1 cellular context compared by ENCODE assay signal in the genomic region with DNA sequence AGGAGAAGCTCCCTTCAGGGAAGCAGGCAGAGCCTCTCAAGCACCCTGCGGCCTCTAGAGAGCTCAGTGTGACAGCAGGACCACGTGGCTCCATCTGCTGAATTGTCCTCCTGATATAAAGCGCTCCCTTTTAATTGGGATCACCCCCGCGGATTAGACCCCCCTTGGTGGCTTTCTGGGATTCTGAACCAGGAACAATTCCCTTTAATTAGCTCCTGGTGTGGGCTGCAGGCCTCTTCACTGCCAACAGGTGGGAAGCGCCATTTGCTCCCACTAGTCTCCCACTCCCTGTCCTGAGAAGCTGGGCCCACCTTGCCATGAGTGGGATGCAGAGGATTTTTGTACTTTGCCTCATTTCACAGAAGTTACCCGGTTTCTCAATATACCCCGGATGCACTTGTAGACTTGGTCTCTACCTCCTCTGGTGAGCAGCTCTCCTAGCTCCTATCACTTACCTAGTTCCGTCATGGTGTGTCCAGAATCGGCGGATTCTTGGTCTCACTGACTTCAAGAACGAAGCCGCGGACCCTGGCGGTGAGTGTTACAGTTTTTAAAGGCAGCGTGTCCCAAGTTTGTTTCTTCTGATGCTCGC.
TF ChIP-seq lines count a peak whose summit lies in the region.

No MANE protein-coding gene starts in this region.

TF ChIP-seq in K562, 482 proteins besides CTCF, POLR2A, EP300 and RAD21:
- TF ChIP-seq FIP1L1 (IDR thresholded peaks at IDR 0.05; ENCODE audit: low read depth, low read length, poor library complexity, severe bottlenecking), result no peak
- no peak for TF ChIP-seq ARNT (IDR thresholded peaks at IDR 0.05)
- TF ChIP-seq ZSCAN29 (IDR thresholded peaks at IDR 0.05), result no peak
- no peak for TF ChIP-seq POLR3A (IDR thresholded peaks at IDR 0.05; ENCODE audit: borderline replicate concordance, extremely low read depth, insufficient read depth, insufficient read length)
- no peak for TF ChIP-seq ZFP30 (CRISPR knock-in tag; IDR thresholded peaks at IDR 0.05; ENCODE audit: borderline replicate concordance)
- no peak for TF ChIP-seq E2F3 (CRISPR knock-in tag; IDR thresholded peaks at IDR 0.05)
- TF ChIP-seq, protein P1, sequence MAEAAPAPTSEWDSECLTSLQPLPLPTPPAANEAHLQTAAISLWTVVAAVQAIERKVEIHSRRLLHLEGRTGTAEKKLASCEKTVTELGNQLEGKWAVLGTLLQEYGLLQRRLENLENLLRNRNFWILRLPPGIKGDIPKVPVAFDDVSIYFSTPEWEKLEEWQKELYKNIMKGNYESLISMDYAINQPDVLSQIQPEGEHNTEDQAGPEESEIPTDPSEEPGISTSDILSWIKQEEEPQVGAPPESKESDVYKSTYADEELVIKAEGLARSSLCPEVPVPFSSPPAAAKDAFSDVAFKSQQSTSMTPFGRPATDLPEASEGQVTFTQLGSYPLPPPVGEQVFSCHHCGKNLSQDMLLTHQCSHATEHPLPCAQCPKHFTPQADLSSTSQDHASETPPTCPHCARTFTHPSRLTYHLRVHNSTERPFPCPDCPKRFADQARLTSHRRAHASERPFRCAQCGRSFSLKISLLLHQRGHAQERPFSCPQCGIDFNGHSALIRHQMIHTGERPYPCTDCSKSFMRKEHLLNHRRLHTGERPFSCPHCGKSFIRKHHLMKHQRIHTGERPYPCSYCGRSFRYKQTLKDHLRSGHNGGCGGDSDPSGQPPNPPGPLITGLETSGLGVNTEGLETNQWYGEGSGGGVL (CRISPR knock-in tag; IDR thresholded peaks at IDR 0.05), result no peak
- no peak for TF ChIP-seq EHMT2 (IDR thresholded peaks at IDR 0.05)
- TF ChIP-seq, protein P2, sequence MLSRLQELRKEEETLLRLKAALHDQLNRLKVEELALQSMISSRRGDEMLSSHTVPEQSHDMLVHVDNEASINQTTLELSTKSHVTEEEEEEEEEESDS (CRISPR knock-in tag; IDR thresholded peaks at IDR 0.05), result no peak
- TF ChIP-seq, protein P3, sequence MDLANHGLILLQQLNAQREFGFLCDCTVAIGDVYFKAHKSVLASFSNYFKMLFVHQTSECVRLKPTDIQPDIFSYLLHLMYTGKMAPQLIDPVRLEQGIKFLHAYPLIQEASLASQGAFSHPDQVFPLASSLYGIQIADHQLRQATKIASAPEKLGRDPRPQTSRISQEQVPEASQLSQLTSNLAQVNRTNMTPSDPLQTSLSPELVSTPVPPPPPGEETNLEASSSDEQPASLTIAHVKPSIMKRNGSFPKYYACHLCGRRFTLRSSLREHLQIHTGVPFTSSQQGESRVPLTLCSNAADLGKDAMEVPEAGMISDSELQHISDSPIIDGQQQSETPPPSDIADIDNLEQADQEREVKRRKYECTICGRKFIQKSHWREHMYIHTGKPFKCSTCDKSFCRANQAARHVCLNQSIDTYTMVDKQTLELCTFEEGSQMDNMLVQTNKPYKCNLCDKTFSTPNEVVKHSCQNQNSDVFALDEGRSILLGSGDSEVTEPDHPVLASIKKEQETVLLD (IDR thresholded peaks at IDR 0.05), result no peak
- TF ChIP-seq FUS (optimal IDR thresholded peaks at IDR 0.05; ENCODE audit: low read depth, low read length), result no peak
- TF ChIP-seq NCOR1 (IDR thresholded peaks at IDR 0.05), result no peak
- no peak for TF ChIP-seq ZNF75A (CRISPR knock-in tag; IDR thresholded peaks at IDR 0.05)
- no peak for TF ChIP-seq POLR2AphosphoS5 (IDR thresholded peaks at IDR 0.05; ENCODE audit: control insufficient read depth, insufficient read depth, low read depth, low read length)
- TF ChIP-seq, protein P4, sequence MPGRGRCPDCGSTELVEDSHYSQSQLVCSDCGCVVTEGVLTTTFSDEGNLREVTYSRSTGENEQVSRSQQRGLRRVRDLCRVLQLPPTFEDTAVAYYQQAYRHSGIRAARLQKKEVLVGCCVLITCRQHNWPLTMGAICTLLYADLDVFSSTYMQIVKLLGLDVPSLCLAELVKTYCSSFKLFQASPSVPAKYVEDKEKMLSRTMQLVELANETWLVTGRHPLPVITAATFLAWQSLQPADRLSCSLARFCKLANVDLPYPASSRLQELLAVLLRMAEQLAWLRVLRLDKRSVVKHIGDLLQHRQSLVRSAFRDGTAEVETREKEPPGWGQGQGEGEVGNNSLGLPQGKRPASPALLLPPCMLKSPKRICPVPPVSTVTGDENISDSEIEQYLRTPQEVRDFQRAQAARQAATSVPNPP (IDR thresholded peaks at IDR 0.05; ENCODE audit: borderline replicate concordance, insufficient read depth, insufficient read length), result no peak
- TF ChIP-seq ZNF24 (IDR thresholded peaks at IDR 0.05), result no peak
